In the genomic region with DNA sequence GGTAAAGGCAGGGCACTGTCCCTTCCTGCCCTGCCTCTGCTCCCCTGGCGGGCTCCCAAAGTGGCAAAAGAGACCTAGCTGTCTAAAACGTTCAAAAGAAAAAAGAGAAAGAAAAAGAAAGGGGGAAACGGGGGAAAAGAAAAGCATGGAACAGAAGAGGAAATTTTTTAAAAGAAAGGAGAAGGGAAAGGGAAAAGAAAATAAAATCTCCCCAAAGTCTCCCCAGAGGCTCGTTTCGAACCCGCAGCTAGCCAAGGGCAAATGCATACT, we compare ENCODE assay signal across 10 cellular contexts. TPM values are rescaled to one million over a fixed set of nuclear protein-coding genes. Genes with fewer than 3 reads are reported as not detected.
DNase-seq lines count a peak whose midpoint lies in the region; ATAC-seq and TF ChIP-seq lines count a peak whose summit lies in the region.
"Had no signal": no experiment of that assay in that cellular context is flagged by ENCODE, and none has a peak within 500 bp of the region (broad histone marks: within the 10 kb centered on the region; RNA-seq: fewer than 3 reads in every experiment).

No MANE protein-coding gene starts in this region.

- H3K4me1 ChIP-seq in endodermal cell (ENCODE audit: control insufficient read depth, insufficient read depth, low read length) (no peaks in the 10 kb centered on the region), mesodermal cell (ENCODE audit: control insufficient read depth, insufficient read depth, low read length, poor library complexity, severe bottlenecking) (no peaks in the 10 kb centered on the region), upper lobe of right lung (peaks cover 8% of the 10 kb centered on the region)

- peaks cover 22% of the 10 kb centered on the region for H3K27me3 ChIP-seq in endodermal cell (ENCODE audit: control insufficient read depth, insufficient read depth, low read length, poor library complexity, severe bottlenecking)
- H3K27me3 ChIP-seq in upper lobe of right lung, result peaks cover 26% of the 10 kb centered on the region

- no peaks in the 10 kb centered on the region for H3K36me3 ChIP-seq in endodermal cell (ENCODE audit: control insufficient read depth, insufficient read depth, low read length)
- H3K36me3 ChIP-seq in mesodermal cell (ENCODE audit: control insufficient read depth, insufficient read depth, low read length), result no peaks in the 10 kb centered on the region
- no peaks in the 10 kb centered on the region for H3K36me3 ChIP-seq in upper lobe of right lung

- intact Hi-C loops in Right ventricle myocardium inferior (cut with DNase I) (loop anchor here (1.0 to 5.0 kb wide), 4 partner anchors 37 to 210 kb away; a partner anchor contains a TSS), left cardiac atrium (cut with DNase I) (loop anchor here in 1 of 2 donors (10.0 kb wide), 1 partner anchor 103 kb away; no protein-coding TSS in a partner anchor), upper lobe of right lung (cut with DNase I) (no loop called here)

- peaks cover 19% of the 10 kb centered on the region for H3K9me3 Mint-ChIP-seq in endodermal cell
- peaks cover 0 to 2% (median 0%) of the 10 kb centered on the region in 9 donors for H3K9me3 Mint-ChIP-seq in naive thymus-derived CD8-positive, alpha-beta T cell
- no peaks in the 10 kb centered on the region for H3K9me3 Mint-ChIP-seq in endothelial cell (ENCODE audit: unreplicated experiment)

- H3K4me3 Mint-ChIP-seq in endodermal cell (no peak overlapping the region), endothelial cell (ENCODE audit: unreplicated experiment) (no peak overlapping the region)
- H3K4me3 Mint-ChIP-seq in naive thymus-derived CD8-positive, alpha-beta T cell, result no peak overlapping the region

- H3K9me3 ChIP-seq in endodermal cell (ENCODE audit: control insufficient read depth, low read length) (peaks cover 16% of the 10 kb centered on the region), mesodermal cell (ENCODE audit: control insufficient read depth, low read length) (peaks cover 9% of the 10 kb centered on the region), upper lobe of right lung (no peaks in the 10 kb centered on the region)

- DNase-seq in Right ventricle myocardium inferior (ENCODE audit: missing footprints) (peak; percentile 66), left cardiac atrium (no peak), endodermal cell (no peak), upper lobe of right lung (no peak), endothelial cell (ENCODE audit: low spot score) (no peak)
- no peak for DNase-seq in naive thymus-derived CD8-positive, alpha-beta T cell
- DNase-seq in activated CD8-positive, alpha-beta memory T cell treated with anti-CD3 and anti-CD28 coated beads for 24 hours, result no peak
- DNase-seq: AML-193; stimulated activated CD4-positive, alpha-beta T cell treated with anti-CD3 and anti-CD28 coated beads, Interleukin-4, amount 100 ng/mL, for 4 hours had no signal

- no peaks in the 10 kb centered on the region for H3K36me3 Mint-ChIP-seq in endodermal cell (ENCODE audit: low read depth)
- no peaks in the 10 kb centered on the region for H3K36me3 Mint-ChIP-seq in naive thymus-derived CD8-positive, alpha-beta T cell
- H3K36me3 Mint-ChIP-seq in endothelial cell (ENCODE audit: low read depth, unreplicated experiment), result peaks cover 5% of the 10 kb centered on the region

- peak overlapping the region; percentile 2 for H3K9ac ChIP-seq in endodermal cell (ENCODE audit: extremely low read depth, low read length, poor library complexity, severe bottlenecking)

- POLR2A ChIA-PET in naive thymus-derived CD8-positive, alpha-beta T cell (lab: Charles Lee), result no interaction called here

- H3K27ac Mint-ChIP-seq in endodermal cell (no peak overlapping the region), endothelial cell (ENCODE audit: unreplicated experiment) (no peak overlapping the region)
- H3K27ac Mint-ChIP-seq in naive thymus-derived CD8-positive, alpha-beta T cell, result no peak overlapping the region

- WGBS in endodermal cell (ENCODE audit: insufficient coverage in 1 of 2, insufficient read length in 1 of 2), 2 experiments, result 4 to 16% methylated on average over 3 to 6 of the region's 6 CpGs
- WGBS in mesodermal cell (ENCODE audit: insufficient coverage in 2 of 2), 2 experiments, result 0% methylated on average over 4 to 5 of the region's 6 CpGs

- H3K4me1 Mint-ChIP-seq in endodermal cell (peaks cover 19% of the 10 kb centered on the region), endothelial cell (ENCODE audit: unreplicated experiment) (peaks cover 33% of the 10 kb centered on the region)
- peaks cover 0 to 12% (median 7%) of the 10 kb centered on the region in 4 donors for H3K4me1 Mint-ChIP-seq in naive thymus-derived CD8-positive, alpha-beta T cell

- no peak for TF ChIP-seq CTCF in endodermal cell (conservative IDR thresholded peaks at IDR 0.05)
- no peak for TF ChIP-seq CTCF in upper lobe of right lung (IDR thresholded peaks at IDR 0.05)
- no peak for TF ChIP-seq CTCF in endothelial cell (IDR thresholded peaks at IDR 0.05; ENCODE audit: unreplicated experiment)

- ATAC-seq in Right ventricle myocardium inferior (no peak), left cardiac atrium (no peak), upper lobe of right lung (no peak)
- ATAC-seq in naive thymus-derived CD8-positive, alpha-beta T cell, result no peak

- peaks cover 40% of the 10 kb centered on the region for H3K27me3 Mint-ChIP-seq in endodermal cell (ENCODE audit: insufficient read depth)
- peaks cover 21 to 47% (median 39%) of the 10 kb centered on the region in 5 donors for H3K27me3 Mint-ChIP-seq in naive thymus-derived CD8-positive, alpha-beta T cell
- H3K27me3 Mint-ChIP-seq in endothelial cell (ENCODE audit: unreplicated experiment), result peaks cover 10% of the 10 kb centered on the region

- H3K4me3 ChIP-seq in endodermal cell (ENCODE audit: low read length), result peak overlapping the region; percentile 82
- peak overlapping the region; percentile 48 for H3K4me3 ChIP-seq in mesodermal cell (ENCODE audit: extremely low read depth, insufficient read depth, low read length, poor library complexity, severe bottlenecking)
- peak overlapping the region; percentile 46 for H3K4me3 ChIP-seq in upper lobe of right lung

- H3K27ac ChIP-seq in endodermal cell (ENCODE audit: low read depth, low read length) (no peak overlapping the region), mesodermal cell (ENCODE audit: low read depth, low read length, severe bottlenecking) (peak overlapping the region; percentile 80), upper lobe of right lung (no peak overlapping the region)

RNA-seq across cellular contexts. Expression of a gene that starts 37.0 kb away (rescaled TPM):
- 41.0 TPM for total RNA-seq in Right ventricle myocardium inferior
- 10 to 100 TPM; 38.7 to 49.5 TPM for total RNA-seq in left cardiac atrium
- total RNA-seq in endodermal cell, result 10 to 100 TPM in 1 of 2 donors, 1 to 10 TPM in 1; 3.2 to 10.3 TPM
- polyA plus RNA-seq in endodermal cell (2013, experiment 1 of 2), result 8.0 TPM
- polyA plus RNA-seq in endodermal cell (2013, experiment 2 of 2), result 5.1 TPM
- polyA plus RNA-seq in mesodermal cell (2013, experiment 1 of 2), result 534 TPM
- 463 TPM for polyA plus RNA-seq in mesodermal cell (2013, experiment 2 of 2)
- total RNA-seq in upper lobe of right lung, result 72.4 TPM
- 1 to 10 TPM; 1.3 TPM for total RNA-seq in naive thymus-derived CD8-positive, alpha-beta T cell
- polyA plus RNA-seq in naive thymus-derived CD8-positive, alpha-beta T cell, result 1 to 10 TPM in 2 of 3 donors, under 1 TPM in 1; 0.97 to 2.4 (median 2.0) TPM
- 759 TPM for total RNA-seq in endothelial cell (ENCODE audit: unreplicated experiment)

Comparison
In these comparisons a context has a peak if more than half of its experiments do, and no peak if none do; other contexts are left out.
1. RNA of a gene that starts 37.0 kb away (total RNA-seq): 759 TPM in endothelial cell (single experiment); 72.4 TPM in upper lobe of right lung (single experiment), 38.7 to 49.5 TPM in left cardiac atrium, 41.0 TPM in Right ventricle myocardium inferior (single experiment), 3.2 to 10.3 TPM in endodermal cell and 1.3 TPM in naive thymus-derived CD8-positive, alpha-beta T cell; every median in the first group is over 10 times any median in the second.
2. Peak in every context shown above with its lines, with median percentiles within 50 percentile points of each other: H3K4me3 ChIP-seq.